In the genomic region with DNA sequence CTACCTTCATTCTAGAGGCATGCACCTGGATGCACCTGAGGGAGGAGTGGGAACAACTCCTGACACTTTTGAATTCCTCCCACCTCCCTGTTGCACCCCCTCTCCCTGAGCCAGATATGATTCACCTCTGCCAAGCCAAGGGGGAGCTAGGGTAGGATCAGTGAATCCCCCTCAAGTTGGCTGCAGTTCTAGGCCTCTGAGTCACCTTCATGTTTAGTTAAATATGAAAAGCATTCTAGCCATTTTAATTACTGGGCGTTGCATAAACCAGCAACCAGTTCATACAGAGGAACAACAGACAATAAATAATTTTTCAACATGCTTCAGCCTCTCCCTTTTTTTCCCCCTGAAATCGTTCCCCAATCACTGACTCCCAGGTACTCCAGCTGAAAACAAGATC, we compare ENCODE assay signal across 17 cellular contexts.
"Had no signal": no experiment of that assay in that cellular context is flagged by ENCODE, and none has a peak within 500 bp of the region (broad histone marks: within the 10 kb centered on the region; RNA-seq: fewer than 3 reads in every experiment).

No MANE protein-coding gene starts in this region.

- FAIRE-seq: kidney had no signal

- DNase-seq: activated CD4-positive, alpha-beta T cell treated with anti-CD3 and anti-CD28 coated beads, Interleukin-2, amount 50 U/mL, for 4 hours; activated CD4-positive, CD25-positive, alpha-beta regulatory T cell treated with anti-CD3 and anti-CD28 coated beads, Interleukin-2, amount 50 U/mL, for 72 hours; activated effector memory CD4-positive, alpha-beta T cell treated with Interleukin-2 at 50 U/mL for 16 hours; activated naive CD8-positive, alpha-beta T cell treated with anti-CD3 and anti-CD28 coated beads for 36 hours; activated T-cell treated with anti-CD3 and anti-CD28 coated beads, Interleukin-2, amount 50 U/mL, for 1 hour; aorta; caudate nucleus; colonic mucosa; foreskin melanocyte; heart right ventricle; kidney; left ventricle myocardium inferior; ovary; stimulated activated CD4-positive, alpha-beta T cell treated with anti-CD3 and anti-CD28 coated beads, Interleukin-4, amount 100 ng/mL, for 4 hours; stomach; thyroid gland; uterus had no signal

- ATAC-seq: heart right ventricle had no signal
